ENCODE assay signal across 8 cellular contexts in genomic region chr22:20532256-20532993, GRCh38. TPM values are rescaled to one million over a fixed set of nuclear protein-coding genes. Genes with fewer than 3 reads are reported as not detected.
DNase-seq lines count a peak whose midpoint lies in the region; ATAC-seq and TF ChIP-seq lines count a peak whose summit lies in the region.
"Had no signal": no experiment of that assay in that cellular context is flagged by ENCODE, and none has a peak within 500 bp of the region (broad histone marks: within the 10 kb centered on the region; RNA-seq: fewer than 3 reads in every experiment).

No MANE protein-coding gene starts in this region.

- H3K4me1 ChIP-seq in adipocyte (ENCODE audit: control insufficient read depth, insufficient read depth, low read length) (peaks cover 56% of the 10 kb centered on the region), stomach smooth muscle (ENCODE audit: control insufficient read depth, insufficient read depth, low read length) (peaks cover 44% of the 10 kb centered on the region)

- H3K27me3 ChIP-seq in adipocyte (replicated peaks; ENCODE audit: control insufficient read depth, insufficient read depth, low read length): no peaks in the 10 kb centered on the region
- no peaks in the 10 kb centered on the region for H3K27me3 ChIP-seq in stomach smooth muscle (ENCODE audit: control insufficient read depth in 1 of 2, insufficient read depth in 2 of 2, low read length in 2 of 2)

- in situ Hi-C loops in GM13976 (cut with MboI; ENCODE audit: low sequenced_read_pairs, unreplicated experiment): no loop called here

- peak overlapping the region; percentile 81 for H3K9ac ChIP-seq in adipocyte (ENCODE audit: low read length)
- peak overlapping the region; percentile 29 to 56 for H3K9ac ChIP-seq in stomach smooth muscle (ENCODE audit: low read length in 2 of 2)

- peak overlapping the region; percentile 76 for H3K27ac ChIP-seq in stomach smooth muscle (ENCODE audit: low read length)

- DNase-seq in LHCN-M2 (ENCODE audit: low read depth) (peak; percentile 55), adipocyte (ENCODE audit: low read depth) (no peak), left kidney (ENCODE audit: low read depth, low spot score) (peak; percentile 33), GM13976 (ENCODE audit: low spot score) (no peak), amniotic stem cell (lab: John Stamatoyannopoulos, UW) (no peak)
- DNase-seq: MV-4-11 had no signal

- peaks cover 19% of the 10 kb centered on the region for H3K36me3 ChIP-seq in adipocyte (ENCODE audit: control insufficient read depth, insufficient read depth, low read length, severe bottlenecking)
- peaks cover 15 to 17% of the 10 kb centered on the region in 2 donors for H3K36me3 ChIP-seq in stomach smooth muscle (ENCODE audit: control insufficient read depth in 2 of 2, insufficient read depth in 2 of 2, low read length in 2 of 2)

- ATAC-seq in HG02870 (IDR thresholded peaks at IDR 0.05; ENCODE audit: unreplicated experiment): no peak

- H3K9me3 ChIP-seq in adipocyte (ENCODE audit: control insufficient read depth, low read length) (no peaks in the 10 kb centered on the region), stomach smooth muscle (ENCODE audit: control insufficient read depth in 2 of 2, low read length in 2 of 2) (no peaks in the 10 kb centered on the region)

- H3K4me3 ChIP-seq in adipocyte (ENCODE audit: low read length) (peak overlapping the region; percentile 14), stomach smooth muscle (ENCODE audit: low read length in 2 of 2) (peak overlapping the region in 1 of 2 donors; percentile 8)

- TF ChIP-seq CTCF in GM13976 (IDR thresholded peaks at IDR 0.05; ENCODE audit: borderline replicate concordance, control extremely low read depth, extremely low read depth, insufficient read depth, missing control alignments): no peak

RNA-seq across cellular contexts. Expression of gene MED15, which starts 25.0 kb away (rescaled TPM):
- total RNA-seq in LHCN-M2 (2014; rRNA removed): 32.4 and 42.1 TPM in 2 replicates
- 78.8 TPM for polyA plus RNA-seq in LHCN-M2 (2012)

RNA-seq across cellular contexts. Expression of gene KLHL22, which starts 36.8 kb away (rescaled TPM):
- total RNA-seq in LHCN-M2 (2014; rRNA removed): 29.4 and 31.6 TPM in 2 replicates
- 18.9 TPM for polyA plus RNA-seq in LHCN-M2 (2012)

Comparison
In these comparisons a context has a peak if more than half of its experiments do, and no peak if none do; other contexts are left out.
1. DNase-seq: peak in LHCN-M2 (single experiment) and left kidney (single experiment); none in adipocyte (single experiment), GM13976 (single experiment) and amniotic stem cell (single experiment).